8 cellular contexts compared by ENCODE assay signal in the genomic region with DNA sequence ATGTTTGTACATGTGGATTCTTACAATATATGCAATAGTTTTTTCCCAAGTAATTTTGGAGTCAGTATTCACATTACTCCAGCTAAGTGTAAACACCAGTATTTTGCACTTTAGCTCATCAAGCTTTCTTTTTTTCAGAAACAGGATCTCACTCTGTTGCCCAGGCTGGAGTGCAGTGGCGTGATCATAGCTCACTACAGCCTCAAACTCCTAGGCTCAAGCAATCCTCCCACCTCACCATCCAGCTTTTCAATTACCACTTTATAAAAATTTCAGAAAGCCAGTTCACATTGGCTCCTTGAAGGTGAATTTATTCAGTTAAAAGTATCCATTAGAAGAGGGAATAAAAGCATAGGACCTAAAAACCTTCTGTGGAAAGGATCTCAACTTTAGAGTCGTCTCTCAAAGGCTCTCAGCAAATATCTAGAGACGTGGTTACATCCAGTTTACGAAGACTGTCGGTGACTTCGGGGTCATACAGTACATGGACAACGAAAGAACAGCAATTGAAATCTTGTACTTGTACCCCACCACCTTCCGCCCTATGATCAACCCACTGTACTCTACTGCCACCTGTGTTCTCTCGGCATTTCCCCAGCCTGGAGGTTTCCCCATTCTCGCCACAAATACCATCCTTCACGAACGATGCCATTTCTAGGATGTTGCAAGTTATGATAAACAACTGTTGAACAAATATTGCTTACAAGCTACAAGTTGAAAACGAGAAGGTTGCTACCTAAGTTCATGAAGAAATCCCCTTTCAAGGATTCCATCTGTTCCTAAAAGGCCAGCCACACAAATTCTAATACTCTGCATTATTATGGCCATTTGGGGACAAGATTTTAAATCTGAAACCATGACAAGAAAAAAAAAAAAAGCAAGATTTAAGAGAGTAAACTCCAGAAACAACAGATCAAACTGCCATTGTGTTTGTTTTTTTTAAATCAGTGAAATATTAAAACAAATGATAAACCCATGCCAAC. TPM values are rescaled to one million over a fixed set of nuclear protein-coding genes. Genes with fewer than 3 reads are reported as not detected.
A peak's percentile ranks its signal among the peaks of the same experiment; 100 is the strongest.
DNase-seq lines count a peak whose midpoint lies in the region; ATAC-seq, FAIRE-seq and TF ChIP-seq lines count a peak whose summit lies in the region.

No MANE protein-coding gene starts in this region.

- TF ChIP-seq CTCF in BE2C (IDR thresholded peaks at IDR 0.05; ENCODE audit: low read depth, low read length): peak; percentile 78
- TF ChIP-seq CTCF in body of pancreas (IDR thresholded peaks at IDR 0.05): peak; percentile 39 to 85 (median 71)
- peak; percentile 63 for TF ChIP-seq CTCF in kidney (IDR thresholded peaks at IDR 0.05; ENCODE audit: borderline replicate concordance, extremely low read depth, insufficient read depth)
- TF ChIP-seq CTCF in spleen (IDR thresholded peaks at IDR 0.05 in 8 of 11, conservative IDR thresholded peaks at IDR 0.05 in 3 of 11): peak in 9 of 11 experiments; percentile 21 to 60 (median 46)

- TF ChIP-seq POLR2A in body of pancreas (IDR thresholded peaks at IDR 0.05): no peak
- TF ChIP-seq POLR2A in spleen (IDR thresholded peaks at IDR 0.05): no peak

- H3K36me3 ChIP-seq in BE2C (no peaks in the 10 kb centered on the region), body of pancreas (replicated peaks in 1 of 2; ENCODE audit: insufficient read depth in 1 of 2, low read depth in 2 of 2) (no peaks in the 10 kb centered on the region), kidney (ENCODE audit: control insufficient read depth in 1 of 2, insufficient read depth in 2 of 2, low read length in 2 of 2) (no peaks in the 10 kb centered on the region), spleen (no peaks in the 10 kb centered on the region)

- intact Hi-C loops in body of pancreas (cut with DNase I): loop anchor here (5.0 kb wide), 2 partner anchors 240 to 285 kb away; no protein-coding TSS in a partner anchor
- intact Hi-C loops in kidney (cut with DNase I): loop anchor here (5.0 to 10.0 kb wide), 2 partner anchors 235 to 278 kb away; no protein-coding TSS in a partner anchor
- intact Hi-C loops in spleen (cut with DNase I; ENCODE audit: low total_unique reads): loop anchor here (5.0 to 10.0 kb wide), 2 partner anchors 238 to 280 kb away; no protein-coding TSS in a partner anchor

- H3K4me3 ChIP-seq in BE2C (ENCODE audit: low read depth, low read length): peak overlapping the region; percentile 84
- H3K4me3 ChIP-seq in body of pancreas: no peak overlapping the region
- H3K4me3 ChIP-seq in kidney (ENCODE audit: low read length in 2 of 2): peak overlapping the region; percentile 90 to 92
- H3K4me3 ChIP-seq in spleen: peak overlapping the region in 7 of 8 donors; percentile 2 to 92 (median 76)

- H3K4me1 ChIP-seq in BE2C (peaks cover 11% of the 10 kb centered on the region), body of pancreas (peaks cover 44% of the 10 kb centered on the region), kidney (ENCODE audit: control insufficient read depth in 1 of 2, insufficient read depth in 1 of 2, low read depth in 1 of 2, low read length in 2 of 2) (peaks cover 13 to 15% of the 10 kb centered on the region in 2 donors), spleen (peaks cover 7 to 59% (median 39%) of the 10 kb centered on the region in 6 donors)

- DNase-seq in BE2C (peak; percentile 56), NCI-H526 treated with DMSO at 0.1 percent for 48 hours (lab: John Stamatoyannopoulos, UW) (peak; percentile 76), body of pancreas (peak; percentile 46 to 60 (median 58)), kidney (no peak), spleen (no peak), GOT3 (lab: John Stamatoyannopoulos, UW) (no peak)

- peak; percentile 32 for ATAC-seq in GM18907 (IDR thresholded peaks at IDR 0.05; ENCODE audit: unreplicated experiment)
- no peak for ATAC-seq in body of pancreas
- ATAC-seq in HG03565 (IDR thresholded peaks at IDR 0.05; ENCODE audit: unreplicated experiment): no peak

- no peak overlapping the region for H3K27ac ChIP-seq in body of pancreas
- no peak overlapping the region for H3K27ac ChIP-seq in kidney (ENCODE audit: low read depth in 2 of 2, low read length in 2 of 2)
- H3K27ac ChIP-seq in spleen: peak overlapping the region in 3 of 8 donors; percentile 37 to 91 (median 90)

- H3K9ac ChIP-seq in kidney (ENCODE audit: low read length in 2 of 2): peak overlapping the region; percentile 68 to 84

- no peak for FAIRE-seq in kidney (lab: Jason Lieb, UNC)

- WGBS in body of pancreas, 2 donors: 11 to 15% methylated on average over 13 of the region's 13 CpGs
- WGBS in spleen, 5 donors: 16 to 30% (median 22%) methylated on average over 13 of the region's 13 CpGs

- H3K9me3 ChIP-seq in BE2C (no peaks in the 10 kb centered on the region), body of pancreas (no peaks in the 10 kb centered on the region), kidney (ENCODE audit: control insufficient read depth in 1 of 2, low read length in 2 of 2) (no peaks in the 10 kb centered on the region), spleen (no peaks in the 10 kb centered on the region)

- no peaks in the 10 kb centered on the region for H3K27me3 ChIP-seq in BE2C
- no peaks in the 10 kb centered on the region for H3K27me3 ChIP-seq in body of pancreas
- H3K27me3 ChIP-seq in spleen (replicated peaks in 1 of 7): peaks cover 0 to 82% (median 33%) of the 10 kb centered on the region in 7 donors

RNA-seq across cellular contexts. Expression of gene APBB2, which starts 1.8 kb away (rescaled TPM):
- polyA plus RNA-seq in BE2C (2012; ENCODE audit: insufficient read depth, insufficient read length, low read depth): 12.2 TPM
- total RNA-seq in body of pancreas (10 to 100 TPM; 34.8 to 42.8 TPM), kidney (65.6 TPM), spleen (100 to 1,000 TPM in 2 of 7 donors, 10 to 100 TPM in 5; 49.2 to 115 (median 82.7) TPM)
- polyA plus RNA-seq in kidney (ENCODE audit: insufficient read depth, low read depth, low replicate concordance) (13.4 TPM), spleen (1 to 10 TPM; 4.0 to 8.3 (median 5.1) TPM)

RNA-seq across cellular contexts. Expression of gene UCHL1, which starts 44.2 kb away (rescaled TPM):
- 904 TPM for polyA plus RNA-seq in BE2C (2012; ENCODE audit: insufficient read depth, insufficient read length, low read depth)
- total RNA-seq in body of pancreas (100 to 1,000 TPM in 1 of 2 donors, 10 to 100 TPM in 1; 26.5 to 103 TPM), kidney (35.8 TPM), spleen (1 to 10 TPM; 1.6 to 7.4 (median 3.0) TPM)
- polyA plus RNA-seq in kidney (ENCODE audit: insufficient read depth, low read depth, low replicate concordance) (353 TPM), spleen (10 to 100 TPM in 1 of 3 donors, 1 to 10 TPM in 2; 3.5 to 11.2 (median 9.1) TPM)

Comparison
In these comparisons a context has a peak if more than half of its experiments do, and no peak if none do; other contexts are left out.
1. DNase-seq: peak in BE2C (single experiment), NCI-H526 treated with DMSO at 0.1 percent for 48 hours (single experiment) and body of pancreas (4 of 4); none in kidney (single experiment), spleen (single experiment) and GOT3 (single experiment).
2. H3K4me3 ChIP-seq: peak in BE2C (single experiment), kidney (2 of 2) and spleen (7 of 8); none in body of pancreas (0 of 2).
3. Peak in every context shown above with its lines, with median percentiles within 50 percentile points of each other: CTCF ChIP-seq.